Comparison of ENCODE assay signal across 8 cellular contexts in the genomic region with DNA sequence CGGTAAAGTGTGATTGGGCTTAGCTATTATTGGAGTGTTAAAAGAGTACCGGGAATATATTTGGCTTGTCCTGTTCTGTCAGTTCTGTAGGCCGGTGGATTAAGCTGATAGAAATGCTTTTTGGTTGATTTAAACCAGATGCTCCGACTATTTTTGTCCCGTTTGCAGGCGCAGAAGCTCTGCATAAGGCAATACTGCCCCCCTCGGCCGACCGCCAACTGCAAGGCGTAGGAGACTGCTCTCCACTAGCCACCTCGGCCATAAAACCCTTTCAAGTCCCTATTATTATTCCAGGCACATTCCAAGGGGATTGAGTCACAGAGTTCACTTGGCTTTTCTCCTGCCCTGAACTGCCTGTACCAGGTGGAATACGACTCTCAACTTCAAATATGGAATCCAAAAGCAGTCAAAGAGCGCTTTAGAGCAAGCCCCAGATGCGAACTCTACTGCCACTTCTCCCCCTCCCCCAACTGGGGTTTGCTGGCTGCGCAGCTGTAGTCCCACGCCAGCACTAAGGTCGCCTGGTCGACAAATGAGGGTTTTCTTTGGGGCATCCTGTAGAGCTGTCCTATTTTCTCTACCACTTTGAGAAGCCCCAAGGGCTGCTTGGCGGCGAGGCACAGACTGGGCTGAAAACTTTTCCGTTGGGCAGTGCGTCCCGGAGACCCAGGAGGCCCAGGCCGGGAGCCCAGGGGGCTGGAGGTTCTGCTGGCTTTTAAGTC.
DNase-seq lines count a peak whose midpoint lies in the region; ATAC-seq and TF ChIP-seq lines count a peak whose summit lies in the region.

No MANE protein-coding gene starts in this region.

- intact Hi-C loops in right cardiac atrium (cut with DNase I) (loop anchor here in 3 of 4 donors (2.0 to 10.0 kb wide), 9 partner anchors 83 to 455 kb away; a partner anchor contains a TSS), uterus (cut with DNase I; ENCODE audit: low total_unique reads) (loop anchor here (10.0 kb wide), 1 partner anchor 85 kb away; no protein-coding TSS in a partner anchor)

- no peaks in the 10 kb centered on the region for H3K36me3 ChIP-seq in uterus

- no peaks in the 10 kb centered on the region for H3K9me3 Mint-ChIP-seq in T-helper 1 cell treated with Interleukin-12 subunit alpha and Interleukin-12 subunit beta and Interleukin-4 antibody, amounts not matched to agents 30 μg/mL and 1 μg/mL, for 36 hours

- peak overlapping the region; percentile 92 for H3K27ac Mint-ChIP-seq in T-helper 1 cell treated with Interleukin-12 subunit alpha and Interleukin-12 subunit beta and Interleukin-4 antibody, amounts not matched to agents 30 μg/mL and 1 μg/mL, for 36 hours

- peaks cover 5% of the 10 kb centered on the region for H3K27me3 Mint-ChIP-seq in T-helper 1 cell treated with Interleukin-12 subunit alpha and Interleukin-12 subunit beta and Interleukin-4 antibody, amounts not matched to agents 30 μg/mL and 1 μg/mL, for 36 hours (ENCODE audit: low read depth)

- peak overlapping the region; percentile 93 for H3K4me3 Mint-ChIP-seq in T-helper 1 cell treated with Interleukin-12 subunit alpha and Interleukin-12 subunit beta and Interleukin-4 antibody, amounts not matched to agents 30 μg/mL and 1 μg/mL, for 36 hours

- no peaks in the 10 kb centered on the region for H3K36me3 Mint-ChIP-seq in T-helper 1 cell treated with Interleukin-12 subunit alpha and Interleukin-12 subunit beta and Interleukin-4 antibody, amounts not matched to agents 30 μg/mL and 1 μg/mL, for 36 hours (ENCODE audit: low read depth)

- H3K4me1 ChIP-seq in right cardiac atrium (ENCODE audit: control insufficient read depth, insufficient read depth, low read length) (peaks cover 5% of the 10 kb centered on the region), uterus (no peaks in the 10 kb centered on the region)

- under 1% methylated on average over 24 of the region's 24 CpGs for WGBS in right cardiac atrium

- H3K4me1 Mint-ChIP-seq in T-helper 1 cell treated with Interleukin-12 subunit alpha and Interleukin-12 subunit beta and Interleukin-4 antibody, amounts not matched to agents 30 μg/mL and 1 μg/mL, for 36 hours (ENCODE audit: low read depth), result peaks cover 28% of the 10 kb centered on the region

- ATAC-seq in HG02798 (IDR thresholded peaks at IDR 0.05; ENCODE audit: poor library complexity, unreplicated experiment), result peak; percentile 55
- ATAC-seq in right cardiac atrium, result peak; percentile 83 to 85

- TF ChIP-seq CTCF in GM12874 (IDR thresholded peaks at IDR 0.05; ENCODE audit: insufficient read depth, low read depth, low read length) (peak; percentile 83), uterus (IDR thresholded peaks at IDR 0.05) (peak; percentile 47 to 76 (median 66))

- TF ChIP-seq POLR2A in uterus (IDR thresholded peaks at IDR 0.05), result peak in 1 of 2 donors; percentile 10

- H3K9me3 ChIP-seq in right cardiac atrium (ENCODE audit: control insufficient read depth, low read length) (no peaks in the 10 kb centered on the region), uterus (no peaks in the 10 kb centered on the region)

- no peaks in the 10 kb centered on the region for H3K27me3 ChIP-seq in right cardiac atrium (ENCODE audit: control insufficient read depth, insufficient read depth)
- no peaks in the 10 kb centered on the region for H3K27me3 ChIP-seq in uterus

- peak overlapping the region; percentile 100 for H3K27ac ChIP-seq in right cardiac atrium (ENCODE audit: low read length)
- H3K27ac ChIP-seq in uterus, result peak overlapping the region; percentile 89 to 98

- peak overlapping the region; percentile 46 for H3K4me3 ChIP-seq in right cardiac atrium (ENCODE audit: low read length)
- H3K4me3 ChIP-seq in uterus, result peak overlapping the region; percentile 33 to 57

- DNase-seq in NCI-H1417 (lab: John Stamatoyannopoulos, UW), result peak; percentile 72 to 89 (median 86)
- peak; percentile 62 to 95 (median 88) for DNase-seq in anterior cingulate cortex (lab: John Stamatoyannopoulos, UW)
- DNase-seq in right cardiac atrium, result peak; percentile 96 to 98 (median 98)
- peak; percentile 97 for DNase-seq in pulmonary artery endothelial cell (ENCODE audit: low read depth, low spot score)
- DNase-seq in uterus, result peak; percentile 97 to 99

Comparison
In these comparisons a context has a peak if more than half of its experiments do, and no peak if none do; other contexts are left out.
1. Peak in every context shown above with its lines: DNase-seq, ATAC-seq, H3K4me3 ChIP-seq and H3K27ac ChIP-seq.